In genomic region chr1:229249854-229250644, GRCh38 we compare ENCODE assay signal across 14 cellular contexts. TPM values are rescaled to one million over a fixed set of nuclear protein-coding genes. Genes with fewer than 3 reads are reported as not detected.
DNase-seq lines count a peak whose midpoint lies in the region; ATAC-seq lines count a peak whose summit lies in the region.
"Had no signal": no experiment of that assay in that cellular context is flagged by ENCODE, and none has a peak within 500 bp of the region (broad histone marks: within the 10 kb centered on the region; RNA-seq: fewer than 3 reads in every experiment).

No MANE protein-coding gene starts in this region.

- peak; percentile 30 for ATAC-seq in Right ventricle myocardium superior (ENCODE audit: poor library complexity)
- ATAC-seq in Right ventricle myocardium inferior, result no peak
- ATAC-seq: HCT116; stimulated activated naive CD8-positive, alpha-beta T cell treated with anti-CD3 and anti-CD28 coated beads, Interleukin-15, Interleukin-2, amounts not matched to agents 100 U/mL and 50 U/mL, for 24 hours had no signal

- intact Hi-C loops in Right ventricle myocardium superior (cut with DNase I), result loop anchor here (10.0 kb wide), 1 partner anchor 585 kb away; no protein-coding TSS in a partner anchor
- intact Hi-C loops in Right ventricle myocardium inferior (cut with DNase I), result loop anchor here (10.0 kb wide), 1 partner anchor 555 kb away; no protein-coding TSS in a partner anchor

- H3K27ac ChIP-seq in cingulate gyrus (ENCODE audit: low read depth, low read length) (peak overlapping the region; percentile 85), temporal lobe (ENCODE audit: low read depth, low read length) (peak overlapping the region; percentile 94)
- H3K27ac ChIP-seq: ovary had no signal

- DNase-seq in Right ventricle myocardium superior (no peak), Right ventricle myocardium inferior (ENCODE audit: missing footprints) (no peak), SIG-M5 (lab: John Stamatoyannopoulos, UW) (peak; percentile 96), NCI-H526 (lab: John Stamatoyannopoulos, UW) (no peak), NCI-H345 (lab: John Stamatoyannopoulos, UW) (no peak), NAMALWA (ENCODE audit: low spot score) (no peak)
- DNase-seq: immature natural killer cell; NCI-H2081 treated with DMSO at 0.1 percent for 48 hours; ovary; SHP77 treated with DMSO at 0.1 percent for 48 hours; stimulated activated naive CD8-positive, alpha-beta T cell treated with anti-CD3 and anti-CD28 coated beads, Interleukin-15, Interleukin-2, amounts not matched to agents 100 U/mL and 50 U/mL, for 24 hours had no signal

RNA-seq across cellular contexts. Expression of gene RAB4A, which starts 20.9 kb away (rescaled TPM):
- 103 TPM for total RNA-seq in Right ventricle myocardium superior
- 131 TPM for total RNA-seq in Right ventricle myocardium inferior
- total RNA-seq in temporal lobe, result 26.1 TPM
